Comparison of ENCODE assay signal across 16 cellular contexts in genomic region chr20:58457083-58457680, GRCh38. TPM values are rescaled to one million over a fixed set of nuclear protein-coding genes. Genes with fewer than 3 reads are reported as not detected.
DNase-seq lines count a peak whose midpoint lies in the region; ATAC-seq and TF ChIP-seq lines count a peak whose summit lies in the region.
"Had no signal": no experiment of that assay in that cellular context is flagged by ENCODE, and none has a peak within 500 bp of the region (broad histone marks: within the 10 kb centered on the region; RNA-seq: fewer than 3 reads in every experiment).

No MANE protein-coding gene starts in this region.

- no peak overlapping the region for H3K27ac Mint-ChIP-seq in GM23338

- in situ Hi-C loops in gastrocnemius medialis (cut with MboI; ENCODE audit: low sequenced_read_pairs in 4 of 4) = no loop called here

- no peaks in the 10 kb centered on the region for H4K20me1 ChIP-seq in GM23338 (replicated peaks; ENCODE audit: insufficient read depth)

- H3F3A ChIP-seq in GM23338 (replicated peaks; ENCODE audit: low read depth) = 0 out of 2 replicates have a peak, but pooled peaks cover 2% of the 10 kb centered on the region

- no peak for ATAC-seq in GM23338
- no peak for ATAC-seq in GM19455 (IDR thresholded peaks at IDR 0.05; ENCODE audit: unreplicated experiment)
- ATAC-seq in gastrocnemius medialis = no peak

- H3K27ac ChIP-seq in GM23338 (ENCODE audit: low read depth) (0 out of 2 replicates have a peak overlapping the region, but pooled peaks have one; percentile 9), RWPE1 (peak overlapping the region; percentile 68), gastrocnemius medialis (no peak overlapping the region)
- H3K27ac ChIP-seq: heart right ventricle, parathyroid adenoma, Peyer's patch had no signal

- intact Hi-C loops in gastrocnemius medialis (cut with DNase I; ENCODE audit: low total_unique reads) = no loop called here

- H3K4me1 Mint-ChIP-seq in GM23338 = peaks cover 27% of the 10 kb centered on the region

- no peak for TF ChIP-seq POLR2A in gastrocnemius medialis (IDR thresholded peaks at IDR 0.05)

- H2AFZ ChIP-seq in GM23338 = no peak overlapping the region
- H2AFZ ChIP-seq: parathyroid adenoma had no signal

- H3K27me3 ChIP-seq in GM23338 (ENCODE audit: insufficient read depth) (no peaks in the 10 kb centered on the region), gastrocnemius medialis (no peaks in the 10 kb centered on the region)
- H3K27me3 ChIP-seq: heart right ventricle, Peyer's patch had no signal

- H3K9me3 Mint-ChIP-seq in GM23338 = no peaks in the 10 kb centered on the region; the same call in 2 of the 3 replicates

- CTCF ChIA-PET in RWPE1 (lab: Yijun Ruan, JAX) = interaction anchor here (0.9 kb wide), 1 partner anchor 223 kb away, joined by 4 read pairs; no protein-coding TSS in a partner anchor

- H3K4me3 Mint-ChIP-seq in GM23338 = no peak overlapping the region

- H3K36me3 Mint-ChIP-seq in GM23338 (ENCODE audit: low read depth) = peaks cover under 1% of the 10 kb centered on the region; the same call in 1 of the 3 replicates

- peaks cover 17% of the 10 kb centered on the region for H3K27me3 Mint-ChIP-seq in GM23338 (ENCODE audit: insufficient read depth, low read depth, poor library complexity)

- H3K4me2 ChIP-seq in GM23338 = no peak overlapping the region

- H3K79me2 ChIP-seq in GM23338 (replicated peaks; ENCODE audit: insufficient read depth) = no peaks in the 10 kb centered on the region

- H3K4me3 ChIP-seq in GM23338 (no peak overlapping the region), fibroblast of pulmonary artery (replicated peaks; ENCODE audit: low read depth, low read length) (no peak overlapping the region), gastrocnemius medialis (no peak overlapping the region)
- H3K4me3 ChIP-seq: heart right ventricle, Peyer's patch had no signal

- H3K9me3 ChIP-seq in gastrocnemius medialis = no peaks in the 10 kb centered on the region
- H3K9me3 ChIP-seq: Peyer's patch had no signal

- POLR2A ChIA-PET in RWPE1 (lab: Yijun Ruan, JAX; ENCODE audit: low non-redundant PET) = no interaction called here

- TF ChIP-seq CTCF in GM23338 (conservative IDR thresholded peaks at IDR 0.05; ENCODE audit: low read depth in 2 of 2) (no peak), RWPE1 (conservative IDR thresholded peaks at IDR 0.05; ENCODE audit: low read depth) (no peak), fibroblast of pulmonary artery (IDR thresholded peaks at IDR 0.05; ENCODE audit: low read length, missing control alignments) (no peak), gastrocnemius medialis (IDR thresholded peaks at IDR 0.05 in 4 of 5, conservative IDR thresholded peaks at IDR 0.05 in 1 of 5) (no peak)

- H3K4me1 ChIP-seq in GM23338 (ENCODE audit: insufficient read depth) (peaks cover 16% of the 10 kb centered on the region), gastrocnemius medialis (no peaks in the 10 kb centered on the region)
- H3K4me1 ChIP-seq: parathyroid adenoma had no signal

- DNase-seq in A172 (ENCODE audit: low spot score) (peak; percentile 71), GM23338 (ENCODE audit: low spot score) (no peak), RWPE1 (ENCODE audit: low spot score) (peak; percentile 83), fibroblast of pulmonary artery (ENCODE audit: low read depth) (peak; percentile 69), epidermal melanocyte (ENCODE audit: insufficient read length, low spot score) (no peak), NCI-H2227 treated with DMSO at 0.1 percent for 48 hours (lab: John Stamatoyannopoulos, UW) (no peak), gastrocnemius medialis (no peak)
- DNase-seq: AML-193; effector CD4-positive, alpha-beta T cell; GDM1; heart right ventricle; KBM-7; Peyer's patch; stimulated activated CD4-positive, alpha-beta T cell treated with anti-CD3 and anti-CD28 coated beads, Interleukin-1b, Interleukin-23, amount 100 ng/mL, for 48 hours had no signal

- H3K36me3 ChIP-seq in GM23338 (ENCODE audit: insufficient read depth) (no peaks in the 10 kb centered on the region), gastrocnemius medialis (peaks cover 0 to under 1% of the 10 kb centered on the region in 2 donors)
- H3K36me3 ChIP-seq: heart right ventricle, Peyer's patch had no signal

- H3K9me2 ChIP-seq in GM23338 (ENCODE audit: insufficient read depth) = no peaks in the 10 kb centered on the region

TF ChIP-seq in GM23338, 12 proteins besides CTCF, POLR2A, EP300 and RAD21 (continues in another document):
- no peak for TF ChIP-seq JUNB (IDR thresholded peaks at IDR 0.05; ENCODE audit: unreplicated experiment)
- TF ChIP-seq NANOG (IDR thresholded peaks at IDR 0.05; ENCODE audit: borderline replicate concordance) = no peak
- no peak for TF ChIP-seq ETS1 (IDR thresholded peaks at IDR 0.05)
- TF ChIP-seq STAT1 (IDR thresholded peaks at IDR 0.05; ENCODE audit: unreplicated experiment) = no peak
- TF ChIP-seq EZH2phosphoT487 (IDR thresholded peaks at IDR 0.05; ENCODE audit: unreplicated experiment) = no peak
- no peak for TF ChIP-seq ZNF114 (CRISPR knock-in tag; IDR thresholded peaks at IDR 0.05)
- no peak for TF ChIP-seq POLR2AphosphoS5 (IDR thresholded peaks at IDR 0.05; ENCODE audit: low read depth)
- TF ChIP-seq CREB1 (CRISPR knock-in tag; IDR thresholded peaks at IDR 0.05; ENCODE audit: low read depth) = no peak
- no peak for TF ChIP-seq REST (IDR thresholded peaks at IDR 0.05; ENCODE audit: unreplicated experiment)
- TF ChIP-seq ZNF331 (CRISPR knock-in tag; IDR thresholded peaks at IDR 0.05; ENCODE audit: low read depth) = no peak

RNA-seq across cellular contexts. Expression of gene APCDD1L, which starts 58.0 kb away (rescaled TPM):
- 0.78 and 2.4 TPM in 2 replicates for total RNA-seq in A172 (2014; rRNA removed; shearing (Covaris generic))
- total RNA-seq in GM23338 (2014; rRNA removed; shearing (Covaris generic)) = 4.6 and 10.9 TPM in 2 replicates
- 1.3 and 1.8 TPM in 2 replicates for polyA plus RNA-seq in GM23338 (2016; fragmentation: Nextera tagmentation; extraction: Ambion mirVana)
- total RNA-seq in gastrocnemius medialis = under 1 TPM in 2 of 4 donors, not detected in 2; 0.07 to 0.22 TPM
- total RNA-seq: Peyer's patch had no signal

Comparison
In these comparisons a context has a peak if more than half of its experiments do, and no peak if none do; other contexts are left out.
1. DNase-seq: peak in A172 (single experiment), RWPE1 (single experiment) and fibroblast of pulmonary artery (single experiment); none in GM23338 (single experiment), epidermal melanocyte (single experiment), NCI-H2227 treated with DMSO at 0.1 percent for 48 hours (single experiment) and gastrocnemius medialis (0 of 2).
2. H3K27ac ChIP-seq: peak in GM23338 (single experiment) and RWPE1 (single experiment); none in gastrocnemius medialis (0 of 4).